In genomic region chr16:85638248-85638647, GRCh38 we compare ENCODE assay signal across 15 cellular contexts. TPM values are rescaled to one million over a fixed set of nuclear protein-coding genes. Genes with fewer than 3 reads are reported as not detected.
"Had no signal": no experiment of that assay in that cellular context is flagged by ENCODE, and none has a peak within 500 bp of the region (broad histone marks: within the 10 kb centered on the region; RNA-seq: fewer than 3 reads in every experiment).

No MANE protein-coding gene starts in this region.

- H3K4me3 ChIP-seq: ascending aorta, coronary artery, tibial artery, uterus had no signal

- H3K4me1 ChIP-seq: uterus had no signal

- ATAC-seq: activated T-cell treated with anti-CD3 and anti-CD28 coated beads, Interleukin-2, amount 50 U/mL, for 72 hours; naive thymus-derived CD4-positive, alpha-beta T cell had no signal

- H3K9me3 Mint-ChIP-seq: activated CD4-positive, alpha-beta memory T cell treated with anti-CD3 and anti-CD28 coated beads for 36 hours; activated T-cell treated with anti-CD3 and anti-CD28 coated beads, Interleukin-2, amount 50 U/mL, for 72 hours; naive thymus-derived CD4-positive, alpha-beta T cell; T-helper 2 cell treated with Interferon-gamma antibody and Interleukin-4, amounts not matched to agents 5 μg/mL and 100 μg/mL, for 36 hours had no signal

- H3K36me3 ChIP-seq: uterus had no signal

- H3K9me3 ChIP-seq: ascending aorta, tibial artery, uterus had no signal

- H3K27ac Mint-ChIP-seq: activated CD4-positive, alpha-beta memory T cell treated with anti-CD3 and anti-CD28 coated beads for 36 hours; activated T-cell treated with anti-CD3 and anti-CD28 coated beads, Interleukin-2, amount 50 U/mL, for 72 hours; naive thymus-derived CD4-positive, alpha-beta T cell; progenitor cell of endocrine pancreas; T-helper 2 cell treated with Interferon-gamma antibody and Interleukin-4, amounts not matched to agents 5 μg/mL and 100 μg/mL, for 36 hours had no signal

- DNase-seq: activated CD4-positive, alpha-beta memory T cell treated with anti-CD3 and anti-CD28 coated beads for 36 hours; activated CD4-positive, alpha-beta T cell treated with anti-CD3 and anti-CD28 coated beads for 1 hour; activated gamma-delta T cell treated with Interleukin-2 at 50 U/mL for 16 hours; activated T-cell treated with anti-CD3 and anti-CD28 coated beads, Interleukin-2, amount 50 U/mL, for 72 hours; effector CD4-positive, alpha-beta T cell; kidney glomerular epithelial cell; naive thymus-derived CD4-positive, alpha-beta T cell; stimulated activated CD4-positive, alpha-beta T cell treated with anti-CD3 and anti-CD28 coated beads, Interleukin-4, amount 100 ng/mL, for 1 hour; stimulated activated CD8-positive, alpha-beta memory T cell treated with anti-CD3 and anti-CD28 coated beads, Interleukin-4, amount 100 ng/mL, for 48 hours; tibial artery; uterus had no signal

- H3K27me3 ChIP-seq: ascending aorta, tibial artery, uterus had no signal

- H3K36me3 Mint-ChIP-seq: activated CD4-positive, alpha-beta memory T cell treated with anti-CD3 and anti-CD28 coated beads for 36 hours; naive thymus-derived CD4-positive, alpha-beta T cell had no signal

- H3K27ac ChIP-seq: ascending aorta, coronary artery, tibial artery, uterus had no signal

- H3K27me3 Mint-ChIP-seq: activated CD4-positive, alpha-beta memory T cell treated with anti-CD3 and anti-CD28 coated beads for 36 hours; naive thymus-derived CD4-positive, alpha-beta T cell; progenitor cell of endocrine pancreas had no signal

- H3K4me3 Mint-ChIP-seq: activated CD4-positive, alpha-beta memory T cell treated with anti-CD3 and anti-CD28 coated beads for 36 hours; activated T-cell treated with anti-CD3 and anti-CD28 coated beads, Interleukin-2, amount 50 U/mL, for 72 hours; naive thymus-derived CD4-positive, alpha-beta T cell; T-helper 2 cell treated with Interferon-gamma antibody and Interleukin-4, amounts not matched to agents 5 μg/mL and 100 μg/mL, for 36 hours had no signal

RNA-seq across cellular contexts. Expression of gene GINS2, which starts 50.5 kb away (rescaled TPM):
- total RNA-seq: ascending aorta had no signal
